ENCODE assay signal across 8 cellular contexts in genomic region chr4:39044364-39044946, GRCh38. TPM values are rescaled to one million over a fixed set of nuclear protein-coding genes. Genes with fewer than 3 reads are reported as not detected.
DNase-seq lines count a peak whose midpoint lies in the region; ATAC-seq, FAIRE-seq and TF ChIP-seq lines count a peak whose summit lies in the region.

No MANE protein-coding gene starts in this region.

- ATAC-seq in HG02973 (IDR thresholded peaks at IDR 0.05; ENCODE audit: unreplicated experiment): peak; percentile 55

- WGBS in mammary epithelial cell (ENCODE audit: low coverage, missing lambda C conversion rate): 8% methylated on average over 2 of the region's 53 CpGs
- WGBS in small intestine, 3 donors: 0 to 1% (median 0%) methylated on average over 25 to 52 of the region's 53 CpGs

- no peak for FAIRE-seq in small intestine (lab: Jason Lieb, UNC)

- H3K27ac ChIP-seq in mammary epithelial cell (ENCODE audit: insufficient read depth, low read depth, low read length): peak overlapping the region; percentile 89
- H3K27ac ChIP-seq in small intestine (ENCODE audit: low read depth in 1 of 2, low read length in 1 of 2): peak overlapping the region; percentile 59 to 93

- CTCF ChIA-PET in mammary epithelial cell (lab: Charles Lee; ENCODE audit: low non-redundant PET): no interaction called here

- intact Hi-C loops in mammary epithelial cell (cut with micrococcal nuclease): no loop called here

- TF ChIP-seq CTCF in WI38 (IDR thresholded peaks at IDR 0.05; ENCODE audit: low read depth, low read length) (no peak), mammary epithelial cell (conservative IDR thresholded peaks at IDR 0.05 in 1 of 2, IDR thresholded peaks at IDR 0.05 in 1 of 2; ENCODE audit: extremely low read depth in 1 of 2, insufficient read depth in 1 of 2, low read depth in 1 of 2, low read length in 2 of 2) (peak in 1 of 2 donors; percentile 23)

- H3K4me1 ChIP-seq in mammary epithelial cell (ENCODE audit: insufficient read depth, low read length) (peaks cover 22% of the 10 kb centered on the region), small intestine (ENCODE audit: control insufficient read depth in 2 of 2, insufficient read depth in 1 of 2, low read depth in 1 of 2, low read length in 1 of 2) (peaks cover 0 to 2% of the 10 kb centered on the region in 2 donors)

- peak overlapping the region; percentile 78 for H3K9ac ChIP-seq in mammary epithelial cell (ENCODE audit: insufficient read depth, low read length)

- DNase-seq in NCI-H2029 (lab: John Stamatoyannopoulos, UW) (peak; percentile 75), NCI-H2029 treated with DMSO at 0.1 percent for 48 hours (lab: John Stamatoyannopoulos, UW) (no peak), NCI-H2196 treated with DMSO at 0.1 percent for 48 hours (lab: John Stamatoyannopoulos, UW; ENCODE audit: unreplicated experiment) (peak; percentile 73), mammary epithelial cell (peak; percentile 92), iPS-NIHi7 (ENCODE audit: extremely low spot score) (peak; percentile 95), small intestine (peak; percentile 66)

- peak overlapping the region; percentile 82 for H3K4me2 ChIP-seq in mammary epithelial cell (ENCODE audit: insufficient read depth, low read depth, low read length)

- no TSS peak for BruUV-seq in mammary epithelial cell (replicated peaks; lab: Mats Ljungman, UMichigan)

- H3K79me2 ChIP-seq in mammary epithelial cell (ENCODE audit: insufficient read depth, low read length): peaks cover 42% of the 10 kb centered on the region

- H3K4me3 ChIP-seq in WI38 (ENCODE audit: low read depth, low read length): peak overlapping the region; percentile 83
- H3K4me3 ChIP-seq in mammary epithelial cell (replicated peaks in 1 of 3; ENCODE audit: insufficient read depth in 1 of 3, low read depth in 2 of 3, low read length in 3 of 3): peak overlapping the region; percentile 37 to 66 (median 59)
- peak overlapping the region; percentile 67 to 95 for H3K4me3 ChIP-seq in small intestine (ENCODE audit: low read depth in 1 of 2, low read length in 2 of 2)

- H4K20me1 ChIP-seq in mammary epithelial cell (ENCODE audit: insufficient read depth, low read length): no peaks in the 10 kb centered on the region

- dilution Hi-C loops in mammary epithelial cell (cut with HindIII; ENCODE audit: low sequenced_read_pairs): no loop called here

- peak overlapping the region; percentile 91 for H2AFZ ChIP-seq in mammary epithelial cell (ENCODE audit: low read depth, low read length)

- H3K9me3 ChIP-seq in mammary epithelial cell (replicated peaks; ENCODE audit: insufficient read depth, low read length): no peaks in the 10 kb centered on the region
- no peaks in the 10 kb centered on the region for H3K9me3 ChIP-seq in small intestine (ENCODE audit: control insufficient read depth, low read depth)

- in situ Hi-C loops in mammary epithelial cell (cut with MboI; ENCODE audit: low sequenced_read_pairs in 2 of 2): no loop called here

- H3K27me3 ChIP-seq in mammary epithelial cell (ENCODE audit: insufficient read depth, low read length) (no peaks in the 10 kb centered on the region), small intestine (ENCODE audit: control insufficient read depth in 2 of 2, insufficient read depth in 2 of 2, low read length in 2 of 2) (no peaks in the 10 kb centered on the region)

- H3K36me3 ChIP-seq in mammary epithelial cell (ENCODE audit: insufficient read depth, low read length): no peaks in the 10 kb centered on the region
- H3K36me3 ChIP-seq in small intestine (ENCODE audit: control insufficient read depth in 2 of 2, insufficient read depth in 2 of 2, low read length in 2 of 2): no peaks in the 10 kb centered on the region

RNA-seq across cellular contexts. Expression of gene TMEM156, which starts 12.2 kb away (rescaled TPM):
- total RNA-seq in mammary epithelial cell: 1 to 10 TPM in 1 of 2 donors, not detected in 1; 1.2 TPM
- polyA plus RNA-seq in mammary epithelial cell (0.60 TPM), small intestine (1 to 10 TPM in 2 of 3 donors, not detected in 1; 1.4 to 2.2 TPM)
- not detected for polyA minus RNA-seq in mammary epithelial cell

RNA-seq across cellular contexts. Expression of gene KLHL5, which starts 17.6 kb away (rescaled TPM):
- 10 to 100 TPM; 39.1 to 42.2 TPM for total RNA-seq in mammary epithelial cell
- polyA plus RNA-seq in mammary epithelial cell: 27.2 TPM
- polyA minus RNA-seq in mammary epithelial cell: 83.2 TPM
- polyA plus RNA-seq in small intestine: 10 to 100 TPM in 1 of 3 donors, 1 to 10 TPM in 2; 4.5 to 10.8 (median 7.8) TPM
